Comparison of ENCODE assay signal across 8 cellular contexts in genomic region chr7:30479356-30480120, GRCh38. TPM values are rescaled to one million over a fixed set of nuclear protein-coding genes. Genes with fewer than 3 reads are reported as not detected.
A peak's percentile ranks its signal among the peaks of the same experiment; 100 is the strongest.
DNase-seq lines count a peak whose midpoint lies in the region; ATAC-seq and TF ChIP-seq lines count a peak whose summit lies in the region.
"Not testable (repeated sequence)": the region's sequence is repeated elsewhere in the genome, so short reads cannot be mapped to it uniquely, and the experiment has no call there.

No MANE protein-coding gene starts in this region.

- H3K4me2 ChIP-seq in skeletal muscle satellite cell (ENCODE audit: low read length): peak overlapping the region; percentile 93

- H3K9me3 ChIP-seq in adipocyte (ENCODE audit: control insufficient read depth, low read length); skeletal muscle satellite cell (replicated peaks; ENCODE audit: low read length): not testable (repeated sequence)

- H3K36me3 ChIP-seq in adipocyte (ENCODE audit: control insufficient read depth, insufficient read depth, low read length, severe bottlenecking); skeletal muscle satellite cell (ENCODE audit: insufficient read depth, low read length): not testable (repeated sequence)

- TF ChIP-seq CTCF in NB4 (IDR thresholded peaks at IDR 0.05; ENCODE audit: low read depth, low read length): not testable (repeated sequence)

- peaks cover 37% of the 10 kb centered on the region for H3K4me1 ChIP-seq in adipocyte (ENCODE audit: control insufficient read depth, insufficient read depth, low read length)
- peaks cover 24% of the 10 kb centered on the region for H3K4me1 ChIP-seq in skeletal muscle satellite cell (ENCODE audit: control insufficient read depth, insufficient read depth, low read length)

- not testable (repeated sequence) for H3K27me3 ChIP-seq in adipocyte (replicated peaks; ENCODE audit: control insufficient read depth, insufficient read depth, low read length); skeletal muscle satellite cell (ENCODE audit: control insufficient read depth, insufficient read depth, low read length)

- ATAC-seq in GM18867 (IDR thresholded peaks at IDR 0.05; ENCODE audit: unreplicated experiment) (peak; percentile 35), esophagus mucosa (peak; percentile 39)

- DNase-seq in A172 (ENCODE audit: low spot score) (peak; percentile 37), NB4 (ENCODE audit: low read depth) (peak; percentile 66), T1000 (lab: John Stamatoyannopoulos, UW) (peak; percentile 1), adipocyte (ENCODE audit: low read depth) (peak; percentile 72), lung microvascular endothelial cell (ENCODE audit: low read depth in 2 of 2) (peak; percentile 65 to 69)

- not testable (repeated sequence) for TF ChIP-seq POLR2A in NB4 (IDR thresholded peaks at IDR 0.05; ENCODE audit: extremely low read depth, insufficient read length)

- H3K9ac ChIP-seq in adipocyte (ENCODE audit: low read length) (peak overlapping the region; percentile 81), skeletal muscle satellite cell (ENCODE audit: low read depth, low read length) (peak overlapping the region; percentile 96)

- H3K4me3 ChIP-seq in NB4 (ENCODE audit: low read depth, low read length) (peak overlapping the region; percentile 82), adipocyte (ENCODE audit: low read length) (peak overlapping the region; percentile 93), skeletal muscle satellite cell (ENCODE audit: low read length) (peak overlapping the region; percentile 90)

RNA-seq across cellular contexts. Expression of gene NOD1, which starts 1.0 kb away (rescaled TPM):
- total RNA-seq in A172 (2014; rRNA removed; shearing (Covaris generic)): 5.2 and 5.3 TPM in 2 replicates
- 6.6 TPM for total RNA-seq in esophagus mucosa
- 17.9 and 22.8 TPM in 2 replicates for total RNA-seq in lung microvascular endothelial cell
- total RNA-seq in skeletal muscle satellite cell (2012; rRNA removed): 5.5 and 7.4 TPM in 2 replicates

RNA-seq across cellular contexts. Expression of gene GGCT, which starts 25.1 kb away (rescaled TPM):
- 121 and 147 TPM in 2 replicates for total RNA-seq in A172 (2014; rRNA removed; shearing (Covaris generic))
- total RNA-seq in esophagus mucosa (56.6 TPM), lung microvascular endothelial cell (22.2 and 26.2 TPM in 2 replicates)
- 27.1 and 36.0 TPM in 2 replicates for total RNA-seq in skeletal muscle satellite cell (2012; rRNA removed)

Comparison
In these comparisons a context has a peak if more than half of its experiments do, and no peak if none do; other contexts are left out.
1. Peak in every context shown above with its lines: DNase-seq, ATAC-seq and H3K4me3 ChIP-seq.
2. DNase-seq: peak in every context shown above with its lines; median percentile 72 in adipocyte; 67 in lung microvascular endothelial cell; 66 in NB4; 37 in A172; 1 in T1000.